Comparison of ENCODE assay signal across 17 cellular contexts in genomic region chr2:165682546-165682945, GRCh38.
DNase-seq lines count a peak whose midpoint lies in the region; ATAC-seq, FAIRE-seq and TF ChIP-seq lines count a peak whose summit lies in the region.
"Had no signal": no experiment of that assay in that cellular context is flagged by ENCODE, and none has a peak within 500 bp of the region (broad histone marks: within the 10 kb centered on the region; RNA-seq: fewer than 3 reads in every experiment).

No MANE protein-coding gene starts in this region.

- dilution Hi-C loops in endothelial cell of umbilical vein (cut with MboI; ENCODE audit: extremely low pct_ligation_motif_present, low sequenced_read_pairs), result no loop called here

- no peak for ATAC-seq in GM21528 (IDR thresholded peaks at IDR 0.05; ENCODE audit: low FRiP score, unreplicated experiment)
- ATAC-seq: K562, natural killer cell had no signal

- WGBS in thyroid gland, 2 donors, result 3 to 10% methylated on average over 1 of the region's 1 CpG

- FAIRE-seq in endothelial cell of umbilical vein (lab: Jason Lieb, UNC), result peak; percentile 53
- FAIRE-seq: K562 had no signal

- no peaks in the 10 kb centered on the region for H3K79me2 ChIP-seq in endothelial cell of umbilical vein (ENCODE audit: control insufficient read depth, insufficient read depth, low read length)

- TF ChIP-seq CTCF in endothelial cell of umbilical vein (IDR thresholded peaks at IDR 0.05; ENCODE audit: extremely low read depth in 1 of 2, insufficient read depth in 1 of 2, low read depth in 1 of 2, low read length in 2 of 2) (no peak), thyroid gland (IDR thresholded peaks at IDR 0.05) (no peak)

- no peak for TF ChIP-seq POLR2A in endothelial cell of umbilical vein (IDR thresholded peaks at IDR 0.05; ENCODE audit: low read depth, low read length)
- TF ChIP-seq POLR2A in thyroid gland (IDR thresholded peaks at IDR 0.05), result no peak

- no peaks in the 10 kb centered on the region for H4K20me1 ChIP-seq in endothelial cell of umbilical vein (replicated peaks; ENCODE audit: control insufficient read depth, extremely low read depth, insufficient read depth, low read length)

- H3K9ac ChIP-seq in endothelial cell of umbilical vein (replicated peaks; ENCODE audit: extremely low read depth, insufficient read depth, low read length), result no peak overlapping the region

- H3K36me3 ChIP-seq in endothelial cell of umbilical vein (ENCODE audit: control insufficient read depth in 2 of 2, extremely low read depth in 1 of 2, insufficient read depth in 2 of 2, low read length in 2 of 2), result no peaks in the 10 kb centered on the region
- no peaks in the 10 kb centered on the region for H3K36me3 ChIP-seq in thyroid gland
- H3K36me3 ChIP-seq: brain microvascular endothelial cell, prostate gland had no signal

- no peak overlapping the region for H2AFZ ChIP-seq in endothelial cell of umbilical vein (ENCODE audit: low read depth, low read length)

- no peak overlapping the region for H3K4me2 ChIP-seq in endothelial cell of umbilical vein (ENCODE audit: insufficient read depth, low read length)

- POLR2A ChIA-PET in endothelial cell of umbilical vein (lab: Charles Lee), result no interaction called here

- H3K27ac ChIP-seq in endothelial cell of umbilical vein (ENCODE audit: insufficient read depth, low read depth, low read length) (no peak overlapping the region), thyroid gland (peak overlapping the region; percentile 76 to 82 (median 77))
- H3K27ac ChIP-seq: brain microvascular endothelial cell had no signal

- no peaks in the 10 kb centered on the region for H3K9me1 ChIP-seq in endothelial cell of umbilical vein (replicated peaks; ENCODE audit: control insufficient read depth, extremely low read depth, insufficient read depth, low read length)

- H3K4me1 ChIP-seq in endothelial cell of umbilical vein (ENCODE audit: control insufficient read depth, extremely low read depth, insufficient read depth, low read length) (no peaks in the 10 kb centered on the region), thyroid gland (peaks cover 36 to 39% of the 10 kb centered on the region in 2 donors)
- H3K4me1 ChIP-seq: esophagus squamous epithelium, prostate gland had no signal

- DNase-seq in NCI-H524 treated with DMSO at 0.1 percent for 48 hours (lab: John Stamatoyannopoulos, UW) (peak; percentile 40), endothelial cell of umbilical vein (ENCODE audit: low read depth, low spot score) (no peak), midbrain (lab: John Stamatoyannopoulos, UW) (peak; percentile 47), thyroid gland (peak; percentile 24 to 25), putamen (ENCODE audit: low spot score) (no peak), dedifferentiated amniotic fluid mesenchymal stem cell (ENCODE audit: extremely low spot score) (no peak)
- DNase-seq: AML-193, brain microvascular endothelial cell, esophagus squamous epithelium, HFFc6, natural killer cell, NCI-H2081 treated with DMSO at 0.1 percent for 48 hours, NCI-H526 had no signal

- intact Hi-C loops in endothelial cell of umbilical vein (cut with micrococcal nuclease), result no loop called here
- intact Hi-C loops in thyroid gland (cut with DNase I), result no loop called here

- H3K9me3 ChIP-seq in endothelial cell of umbilical vein (replicated peaks; ENCODE audit: control insufficient read depth, insufficient read depth, low read length) (no peaks in the 10 kb centered on the region), thyroid gland (no peaks in the 10 kb centered on the region)
- H3K9me3 ChIP-seq: esophagus squamous epithelium, prostate gland, suprapubic skin had no signal

- CTCF ChIA-PET in endothelial cell of umbilical vein (lab: Charles Lee), result interaction anchor here (0.8 to 1.8 kb wide), 4 partner anchors 9 to 672 kb away, joined by 3 to 4 read pairs (median 4); no protein-coding TSS in a partner anchor

- BruUV-seq in endothelial cell of umbilical vein (replicated peaks; lab: Mats Ljungman, UMichigan), result no TSS peak

- H3K27me3 ChIP-seq in endothelial cell of umbilical vein (ENCODE audit: control insufficient read depth in 2 of 2, insufficient read depth in 2 of 2, low read length in 2 of 2), result no peaks in the 10 kb centered on the region
- no peaks in the 10 kb centered on the region for H3K27me3 ChIP-seq in thyroid gland
- H3K27me3 ChIP-seq: brain microvascular endothelial cell, esophagus squamous epithelium, suprapubic skin had no signal

- H3K4me3 ChIP-seq in endothelial cell of umbilical vein (replicated peaks in 1 of 3; ENCODE audit: insufficient read depth in 1 of 3, low read depth in 1 of 3, low read length in 3 of 3) (no peak overlapping the region), thyroid gland (replicated peaks in 1 of 3) (no peak overlapping the region)
- H3K4me3 ChIP-seq: esophagus squamous epithelium, K562, prostate gland, suprapubic skin had no signal

TF ChIP-seq in endothelial cell of umbilical vein, 7 proteins besides CTCF, POLR2A, EP300 and RAD21:
- TF ChIP-seq, protein P1, sequence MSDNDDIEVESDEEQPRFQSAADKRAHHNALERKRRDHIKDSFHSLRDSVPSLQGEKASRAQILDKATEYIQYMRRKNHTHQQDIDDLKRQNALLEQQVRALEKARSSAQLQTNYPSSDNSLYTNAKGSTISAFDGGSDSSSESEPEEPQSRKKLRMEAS (IDR thresholded peaks at IDR 0.05; ENCODE audit: insufficient read depth, insufficient read length), result no peak
- TF ChIP-seq FOS (IDR thresholded peaks at IDR 0.05; ENCODE audit: borderline replicate concordance, insufficient read depth, low read length), result no peak
TF ChIP-seq in endothelial cell of umbilical vein: peak in this region for 0.

Comparison
In these comparisons a context has a peak if more than half of its experiments do, and no peak if none do; other contexts are left out.
1. DNase-seq: peak in NCI-H524 treated with DMSO at 0.1 percent for 48 hours (single experiment), midbrain (single experiment) and thyroid gland (2 of 2); none in endothelial cell of umbilical vein (single experiment), putamen (single experiment) and dedifferentiated amniotic fluid mesenchymal stem cell (single experiment).